In the genomic region with DNA sequence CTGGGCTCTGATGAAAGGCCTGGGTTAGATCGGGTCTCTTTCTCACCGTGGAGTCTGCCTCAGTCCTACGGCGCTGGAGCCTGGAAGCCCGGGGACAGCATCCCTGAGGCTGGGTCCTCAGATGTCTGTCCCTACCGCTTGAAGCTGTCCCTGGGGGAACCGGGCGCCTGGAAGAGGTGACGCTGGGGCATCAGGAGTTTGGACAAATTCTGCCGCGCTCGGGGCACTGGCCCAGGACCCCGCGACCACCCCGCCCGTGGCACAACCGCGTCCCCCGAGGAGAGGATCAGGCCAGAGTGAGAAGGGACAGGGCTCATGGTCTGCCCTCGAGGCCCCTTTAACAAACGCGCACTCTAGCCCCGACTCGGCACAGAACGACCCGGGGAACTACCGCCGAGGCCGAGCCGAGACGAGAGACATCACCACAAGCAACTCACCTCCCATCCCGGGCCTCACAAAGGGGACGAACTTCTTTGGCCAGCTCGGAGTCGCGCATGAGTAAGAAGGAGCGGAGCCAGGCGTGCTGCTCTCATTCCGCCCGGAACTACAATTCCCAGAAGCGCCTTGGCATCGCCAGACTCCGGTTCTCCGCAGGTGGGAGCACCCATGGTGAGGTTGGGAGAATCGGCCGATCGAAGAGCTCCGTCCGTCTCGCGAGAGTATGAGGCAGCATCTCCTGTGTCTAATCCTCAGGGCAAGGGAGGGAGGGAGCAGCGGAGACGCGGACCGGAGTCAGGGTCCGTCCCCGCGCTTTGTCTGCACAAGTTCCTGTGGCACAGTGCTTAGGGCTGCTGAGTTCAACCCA, we compare ENCODE assay signal across 8 cellular contexts. TPM values are rescaled to one million over a fixed set of nuclear protein-coding genes. Genes with fewer than 3 reads are reported as not detected.
DNase-seq lines count a peak whose midpoint lies in the region; ATAC-seq, FAIRE-seq and TF ChIP-seq lines count a peak whose summit lies in the region.
"Not testable (repeated sequence)": the region's sequence is repeated elsewhere in the genome, so short reads cannot be mapped to it uniquely, and the experiment has no call there.

A gene (minus strand): TSS at position 548 of the 805 bp plus-strand sequence. CDS start 663 bp downstream, outside the sequence.

- TF ChIP-seq CTCF in endothelial cell of umbilical vein (IDR thresholded peaks at IDR 0.05; ENCODE audit: extremely low read depth in 1 of 2, insufficient read depth in 1 of 2, low read depth in 1 of 2, low read length in 2 of 2), result not testable (repeated sequence)

- H4K8ac ChIP-seq in mesendoderm (ENCODE audit: low read depth, low read length), result peak within 1 kb of the TSS; percentile 56

- not testable (repeated sequence) for H3K23ac ChIP-seq in mesendoderm (ENCODE audit: low read length)

- not testable (repeated sequence) for H3K9me1 ChIP-seq in endothelial cell of umbilical vein (replicated peaks; ENCODE audit: control insufficient read depth, extremely low read depth, insufficient read depth, low read length)

- peak; percentile 99 for FAIRE-seq in endothelial cell of umbilical vein (lab: Jason Lieb, UNC)

- peak; percentile 18 for DNase-seq in COLO829 (ENCODE audit: low spot score)
- DNase-seq in HS-5 (ENCODE audit: low read depth), result peak; percentile 75
- peak; percentile 83 for DNase-seq in NT2/D1 (ENCODE audit: low read depth, low spot score)
- peak; percentile 76 for DNase-seq in activated CD8-positive, alpha-beta memory T cell treated with anti-CD3 and anti-CD28 coated beads, Interleukin-2, amount 50 U/mL, for 48 hours
- peak; percentile 48 for DNase-seq in endothelial cell of umbilical vein (ENCODE audit: low read depth, low spot score)
- DNase-seq in mesendoderm, result peak; percentile 99
- peak; percentile 31 to 70 (median 66) for DNase-seq in stimulated activated CD4-positive, alpha-beta T cell treated with anti-CD3 and anti-CD28 coated beads, TNF-alpha, amount 100 ng/mL, for 48 hours (ENCODE audit: low read depth in 3 of 3)

- H2AK5ac ChIP-seq in mesendoderm (ENCODE audit: low read length), result not testable (repeated sequence)

- not testable (repeated sequence) for H3K27me3 ChIP-seq in NT2/D1 (ENCODE audit: insufficient read depth, insufficient read length); endothelial cell of umbilical vein (ENCODE audit: control insufficient read depth in 2 of 2, insufficient read depth in 2 of 2, low read length in 2 of 2); mesendoderm (ENCODE audit: insufficient read depth, low read length, poor library complexity)

- BruUV-seq in endothelial cell of umbilical vein (replicated peaks; lab: Mats Ljungman, UMichigan), result TSS peak; percentile 66

- H4K20me1 ChIP-seq in endothelial cell of umbilical vein (replicated peaks; ENCODE audit: control insufficient read depth, extremely low read depth, insufficient read depth, low read length), result not testable (repeated sequence)

- TF ChIP-seq POLR2A in endothelial cell of umbilical vein (IDR thresholded peaks at IDR 0.05; ENCODE audit: low read depth, low read length), result not testable (repeated sequence)

- not testable (repeated sequence) for H3K4ac ChIP-seq in mesendoderm (ENCODE audit: low read depth, low read length)

- intact Hi-C loops in endothelial cell of umbilical vein (cut with micrococcal nuclease), result not testable (repeated sequence)

- H3K4me3 ChIP-seq in NT2/D1 (ENCODE audit: insufficient read length, low read depth) (peak within 1 kb of the TSS; percentile 32), endothelial cell of umbilical vein (replicated peaks in 1 of 3; ENCODE audit: insufficient read depth in 1 of 3, low read depth in 1 of 3, low read length in 3 of 3) (peak within 1 kb of the TSS; percentile 37 to 50 (median 40))
- not testable (repeated sequence) for H3K4me3 ChIP-seq in mesendoderm (ENCODE audit: low read length)

- not testable (repeated sequence) for H2BK5ac ChIP-seq in mesendoderm (ENCODE audit: low read length)

- H2BK15ac ChIP-seq in mesendoderm (replicated peaks; ENCODE audit: low read depth), result not testable (repeated sequence)

- H4K5ac ChIP-seq in mesendoderm (ENCODE audit: low read length), result not testable (repeated sequence)

- not testable (repeated sequence) for H3K4me1 ChIP-seq in NT2/D1 (ENCODE audit: insufficient read depth, insufficient read length); endothelial cell of umbilical vein (ENCODE audit: control insufficient read depth, extremely low read depth, insufficient read depth, low read length); mesendoderm (ENCODE audit: control insufficient read depth, low read depth, low read length)

- peak within 1 kb of the TSS; percentile 83 for H3K56ac ChIP-seq in mesendoderm (ENCODE audit: low read length)

- peak within 1 kb of the TSS; percentile 41 for H3K27ac ChIP-seq in endothelial cell of umbilical vein (ENCODE audit: insufficient read depth, low read depth, low read length)
- H3K27ac ChIP-seq in mesendoderm (ENCODE audit: low read depth, low read length), result not testable (repeated sequence)

- H3K79me2 ChIP-seq in endothelial cell of umbilical vein (ENCODE audit: control insufficient read depth, insufficient read depth, low read length); mesendoderm (ENCODE audit: control insufficient read depth, insufficient read depth, low read length): not testable (repeated sequence)

- dilution Hi-C loops in endothelial cell of umbilical vein (cut with MboI; ENCODE audit: extremely low pct_ligation_motif_present, low sequenced_read_pairs), result not testable (repeated sequence)

- not testable (repeated sequence) for H2BK120ac ChIP-seq in mesendoderm (ENCODE audit: low read depth, low read length)

- H2AFZ ChIP-seq in endothelial cell of umbilical vein (ENCODE audit: low read depth, low read length), result peak within 1 kb of the TSS; percentile 80

- WGBS in mesendoderm (ENCODE audit: extremely low coverage, insufficient coverage, low lambda C conversion rate), result no CpG with 5 or more reads among the region's 58 CpGs

- H3K9me3 ChIP-seq in NT2/D1 (ENCODE audit: insufficient read depth, low read length); endothelial cell of umbilical vein (replicated peaks; ENCODE audit: control insufficient read depth, insufficient read depth, low read length): not testable (repeated sequence)

- ATAC-seq in GM21423 (IDR thresholded peaks at IDR 0.05; ENCODE audit: unreplicated experiment), result peak; percentile 95

- CTCF ChIA-PET in endothelial cell of umbilical vein (lab: Charles Lee), result not testable (repeated sequence)

- H3K18ac ChIP-seq in mesendoderm (ENCODE audit: low read length), result not testable (repeated sequence)

- not testable (repeated sequence) for H3K36me3 ChIP-seq in NT2/D1 (ENCODE audit: insufficient read depth, insufficient read length, low read length); endothelial cell of umbilical vein (ENCODE audit: control insufficient read depth in 2 of 2, extremely low read depth in 1 of 2, insufficient read depth in 2 of 2, low read length in 2 of 2); mesendoderm (ENCODE audit: control insufficient read depth, insufficient read depth, low read length)

- H3K9ac ChIP-seq in NT2/D1 (ENCODE audit: insufficient read length, low read depth) (peak within 1 kb of the TSS; percentile 56), mesendoderm (ENCODE audit: low read length) (peak within 1 kb of the TSS; percentile 59)
- H3K9ac ChIP-seq in endothelial cell of umbilical vein (replicated peaks; ENCODE audit: extremely low read depth, insufficient read depth, low read length), result not testable (repeated sequence)

- POLR2A ChIA-PET in endothelial cell of umbilical vein (lab: Charles Lee), result not testable (repeated sequence)

- H3K79me1 ChIP-seq in mesendoderm (ENCODE audit: low read length), result not testable (repeated sequence)

- H3K4me2 ChIP-seq in endothelial cell of umbilical vein (ENCODE audit: insufficient read depth, low read length), result peak within 1 kb of the TSS; percentile 47
- H3K4me2 ChIP-seq in mesendoderm (ENCODE audit: low read length), result not testable (repeated sequence)

RNA-seq across cellular contexts. Expression of the gene that starts here (rescaled TPM):
- total RNA-seq in endothelial cell of umbilical vein, result 4.7 and 7.2 TPM in 2 replicates
- 9.1 and 10.0 TPM in 2 replicates for polyA plus RNA-seq in endothelial cell of umbilical vein
- 4.7 and 4.9 TPM in 2 replicates for polyA plus RNA-seq in endothelial cell of umbilical vein (2011; cell fraction: cytosol; rRNA removed)
- polyA plus RNA-seq in endothelial cell of umbilical vein (2011; cell fraction: nucleus; rRNA removed), result 6.1 and 9.4 TPM in 2 replicates
- 3.5 and 4.2 TPM in 2 replicates for polyA plus RNA-seq in endothelial cell of umbilical vein (2012)
- 11.7 and 12.2 TPM in 2 replicates for polyA minus RNA-seq in endothelial cell of umbilical vein
- polyA minus RNA-seq in endothelial cell of umbilical vein (2011; cell fraction: cytosol; rRNA and poly(A)+ RNA removed), result 1.6 TPM
- polyA minus RNA-seq in endothelial cell of umbilical vein (2011; cell fraction: nucleus; rRNA and poly(A)+ RNA removed), result 5.4 and 6.6 TPM in 2 replicates
- 8.1 TPM for polyA plus RNA-seq in mesendoderm (2013, experiment 1 of 2)
- polyA plus RNA-seq in mesendoderm (2013, experiment 2 of 2), result 7.8 TPM

Comparison
In these comparisons a context has a peak if more than half of its experiments do, and no peak if none do; other contexts are left out.
1. DNase-seq: peak in every context shown above with its lines; median percentile 99 in mesendoderm; 83 in NT2/D1; 76 in activated CD8-positive, alpha-beta memory T cell treated with anti-CD3 and anti-CD28 coated beads, Interleukin-2, amount 50 U/mL, for 48 hours; 75 in HS-5; 66 in stimulated activated CD4-positive, alpha-beta T cell treated with anti-CD3 and anti-CD28 coated beads, TNF-alpha, amount 100 ng/mL, for 48 hours; 48 in endothelial cell of umbilical vein; 18 in COLO829.